In genomic region chr1:244049142-244049968, GRCh38 we compare ENCODE assay signal across 8 cellular contexts. TPM values are rescaled to one million over a fixed set of nuclear protein-coding genes. Genes with fewer than 3 reads are reported as not detected.
A peak's percentile ranks its signal among the peaks of the same experiment; 100 is the strongest.
DNase-seq lines count a peak whose midpoint lies in the region; ATAC-seq, FAIRE-seq and TF ChIP-seq lines count a peak whose summit lies in the region.

No MANE protein-coding gene starts in this region.

- H3K4me3 ChIP-seq in GM12878 = peak overlapping the region; percentile 85

- in situ Hi-C loops in GM12878 (cut with MboI) = no loop called here

- H3K4me3 Mint-ChIP-seq in CD14-positive monocyte = peak overlapping the region; percentile 98 to 100

- H3K79me2 ChIP-seq in GM12878 (ENCODE audit: control insufficient read depth, insufficient read depth, low read length) = peaks cover 33% of the 10 kb centered on the region

- TF ChIP-seq EP300 in GM12878 (IDR thresholded peaks at IDR 0.05; ENCODE audit: borderline replicate concordance in 1 of 2, control insufficient read depth in 1 of 2, low read depth in 2 of 2, low read length in 2 of 2) = peak in 1 of 2 experiments; percentile 51; a peak in 1 of 4 replicates

- intact Hi-C loops in CD14-positive monocyte (cut with micrococcal nuclease) (loop anchor here in 1 of 2 donors (5.0 to 10.0 kb wide), 4 partner anchors 223 to 575 kb away; partner anchors contain the start of gene ADSS2), GM12878 (cut with micrococcal nuclease; ENCODE audit: unreplicated experiment) (loop anchor here (2.0 to 10.0 kb wide), 5 partner anchors 225 to 705 kb away; partner anchors contain the start of gene ADSS2)

- no peak for ATAC-seq in GM12878
- no peak for ATAC-seq in HG02610 (IDR thresholded peaks at IDR 0.05; ENCODE audit: unreplicated experiment)
- ATAC-seq in GM21737 (IDR thresholded peaks at IDR 0.05; ENCODE audit: unreplicated experiment) = no peak

- H3K36me3 ChIP-seq in GM12878 (ENCODE audit: control insufficient read depth in 2 of 2, insufficient read depth in 2 of 2, low read length in 1 of 2) = no peaks in the 10 kb centered on the region; a peak in 1 of 4 replicates

- H3K27me3 ChIP-seq in GM12878 (replicated peaks in 1 of 2; ENCODE audit: control insufficient read depth in 2 of 2, insufficient read depth in 2 of 2, low read length in 1 of 2) = no peaks in the 10 kb centered on the region; a peak in 1 of 4 replicates

- H3K4me1 ChIP-seq in GM12878 (ENCODE audit: control insufficient read depth, insufficient read depth, low read length) = peaks cover 23% of the 10 kb centered on the region

- H2AFZ ChIP-seq in GM12878 (ENCODE audit: control insufficient read depth, low read depth, low read length) = peak overlapping the region; percentile 62

- peak; percentile 59 for FAIRE-seq in GM12878 (lab: Jason Lieb, UNC)

- CTCF ChIA-PET in GM12878 (lab: Yijun Ruan, JAX) = no interaction called here

- H3K4me2 ChIP-seq in GM12878 (ENCODE audit: control insufficient read depth, insufficient read depth) = peak overlapping the region; percentile 92

- H3K27ac ChIP-seq in GM12878 (ENCODE audit: control insufficient read depth, insufficient read depth) = peak overlapping the region; percentile 82

- no peaks in the 10 kb centered on the region for H3K9me3 ChIP-seq in GM12878 (replicated peaks; ENCODE audit: control insufficient read depth, insufficient read depth, low read length)

- TF ChIP-seq POLR2A in GM12878 (IDR thresholded peaks at IDR 0.05; ENCODE audit: low read depth, low read length) = peak; percentile 59

- peak overlapping the region; percentile 82 for H3K9ac ChIP-seq in GM12878 (ENCODE audit: control insufficient read depth, insufficient read depth, low read length)

- peak overlapping the region; percentile 96 to 97 (median 96) for H3K27ac Mint-ChIP-seq in CD14-positive monocyte

- H3K27me3 Mint-ChIP-seq in CD14-positive monocyte (ENCODE audit: low read depth in 3 of 3) = peaks cover 0 to 2% (median 0%) of the 10 kb centered on the region in 3 donors

- no peaks in the 10 kb centered on the region for H4K20me1 ChIP-seq in GM12878 (ENCODE audit: control insufficient read depth, insufficient read depth)

- TF ChIP-seq CTCF in CD14-positive monocyte (IDR thresholded peaks at IDR 0.05) (no peak), GM12878 (IDR thresholded peaks at IDR 0.05 in 2 of 3, conservative IDR thresholded peaks at IDR 0.05 in 1 of 3; ENCODE audit: control insufficient read depth in 2 of 3, extremely low read depth in 1 of 3, insufficient read depth in 1 of 3, low read depth in 3 of 3, low read length in 3 of 3) (no peak)

- SMC1A ChIA-PET in GM12878 (lab: Charles Lee; ENCODE audit: uncharacterized antibody, unreplicated experiment) = interaction anchor here (1.0 to 4.8 kb wide), 2 partner anchors 13 to 250 kb away, joined by 3 to 45 read pairs; no protein-coding TSS in a partner anchor

- peaks cover 13% of the 10 kb centered on the region for H3K4me1 Mint-ChIP-seq in CD14-positive monocyte

- TF ChIP-seq RAD21 in GM12878 (IDR thresholded peaks at IDR 0.05; ENCODE audit: insufficient read depth, low read depth, low read length) = no peak

- H3K9me3 Mint-ChIP-seq in CD14-positive monocyte = no peaks in the 10 kb centered on the region

- peaks cover 2 to 3% of the 10 kb centered on the region in 2 donors for H3K36me3 Mint-ChIP-seq in CD14-positive monocyte

- POLR2A ChIA-PET in GM12878 (lab: Charles Lee) = interaction anchor here (0.6 to 1.7 kb wide), 3 partner anchors 11 to 319 kb away, joined by 4 to 5 read pairs (median 5); no protein-coding TSS in a partner anchor

- RAD21 ChIA-PET in GM12878 (lab: Charles Lee; ENCODE audit: unreplicated experiment) = interaction anchor here (0.7 to 1.8 kb wide), 2 partner anchors 12 to 180 kb away, joined by 6 to 15 read pairs; no protein-coding TSS in a partner anchor

- no TSS peak for BruUV-seq in GM12878 (replicated peaks; lab: Mats Ljungman, UMichigan)

- DNase-seq in CD14-positive monocyte (ENCODE audit: low spot score) (no peak), HT-29 (ENCODE audit: low spot score) (peak; percentile 44), SW480 (ENCODE audit: low spot score) (peak; percentile 24), GM12878 (ENCODE audit: low read depth, low spot score) (no peak), iPS-NIHi11 (ENCODE audit: low spot score) (peak; percentile 67)
- peak in 2 of 3 donors; percentile 9 to 15 for DNase-seq in stimulated activated CD4-positive, alpha-beta T cell treated with anti-CD3 and anti-CD28 coated beads, Interleukin-12 subunit alpha, Interleukin-12 subunit beta, amount 100 ng/mL, for 48 hours (ENCODE audit: low read depth in 2 of 3, low spot score in 1 of 3)

- under 1% methylated on average over 20 of the region's 75 CpGs for WGBS in GM12878 (ENCODE audit: insufficient coverage, insufficient replicate concordance, low lambda C conversion rate, missing lambda C conversion rate)

TF ChIP-seq in GM12878, 131 proteins besides CTCF, POLR2A, EP300 and RAD21 (continues in another document):
- TF ChIP-seq PKNOX1 (IDR thresholded peaks at IDR 0.05) (peak; percentile 75), HDAC6 (IDR thresholded peaks at IDR 0.05; ENCODE audit: unreplicated experiment) (no peak), RFX5 (IDR thresholded peaks at IDR 0.05; ENCODE audit: low read depth, low read length) (no peak), IKZF2 (IDR thresholded peaks at IDR 0.05) (no peak; a peak in 2 of 4 replicates), MEF2B (IDR thresholded peaks at IDR 0.05; ENCODE audit: partially characterized antibody, poor library complexity, severe bottlenecking) (no peak), NBN (IDR thresholded peaks at IDR 0.05) (0 out of 2 replicates have a peak, but pooled peaks have one; percentile 50), BHLHE40 (IDR thresholded peaks at IDR 0.05; ENCODE audit: borderline replicate concordance in 1 of 2, low read depth in 2 of 2, low read length in 1 of 2) (0 out of 4 replicates have a peak, but pooled peaks of 1 of the 2 experiments have one; percentile 12), ATF7 (IDR thresholded peaks at IDR 0.05; ENCODE audit: low read depth) (0 out of 2 replicates have a peak, but pooled peaks have one; percentile 13), SIN3A (IDR thresholded peaks at IDR 0.05; ENCODE audit: low read depth, low read length) (0 out of 2 replicates have a peak, but pooled peaks have one; percentile 43), FOXM1 (IDR thresholded peaks at IDR 0.05; ENCODE audit: low read depth, low read length) (0 out of 2 replicates have a peak, but pooled peaks have one; percentile 17), CBFB (IDR thresholded peaks at IDR 0.05; ENCODE audit: low read depth) (peak; percentile 48; the same call in 1 of the 2 replicates), POU2F2 (IDR thresholded peaks at IDR 0.05; ENCODE audit: borderline replicate concordance, low read depth, low read length) (no peak), CREB1 (IDR thresholded peaks at IDR 0.05; ENCODE audit: low read depth) (peak; percentile 40; the same call in 1 of the 2 replicates), EGR1 (IDR thresholded peaks at IDR 0.05; ENCODE audit: borderline replicate concordance in 1 of 2, low read depth in 2 of 2, low read length in 2 of 2) (0 out of 3 replicates have a peak, but pooled peaks of 1 of the 2 experiments have one; percentile 12), RUNX3 (IDR thresholded peaks at IDR 0.05; ENCODE audit: low read length) (peak; percentile 78), CHD2 (IDR thresholded peaks at IDR 0.05; ENCODE audit: borderline replicate concordance, low read depth, low read length) (peak; percentile 52; the same call in 1 of the 2 replicates), WRNIP1 (IDR thresholded peaks at IDR 0.05; ENCODE audit: borderline replicate concordance, low read depth, low read length) (no peak), IKZF1 (conservative IDR thresholded peaks at IDR 0.05) (peak; percentile 28; the same call in 1 of the 2 replicates)

RNA-seq across cellular contexts. Expression of gene ZBTB18, which starts 1.7 kb away (rescaled TPM):
- 1 to 10 TPM; 3.0 to 3.6 TPM for polyA plus RNA-seq in CD14-positive monocyte
- total RNA-seq in HT-29 (2014; rRNA removed; shearing (Covaris generic)) = 10.7 and 11.0 TPM in 2 replicates
- total RNA-seq in GM12878 (2013; cell fraction: nucleolus; rRNA removed) = 9.2 and 9.4 TPM in 2 replicates
- 6.8 and 7.8 TPM in 2 replicates for total RNA-seq in GM12878 (2014; rRNA removed)
- 5.7 and 5.8 TPM in 2 replicates for total RNA-seq in GM12878 (2014; rRNA removed; fragmentation: Illumina TruSeq; extraction: Trizol)
- 7.8 and 8.5 TPM in 2 replicates for total RNA-seq in GM12878 (2021)
- polyA plus RNA-seq in GM12878 (2011; ENCODE audit: low read depth) = 4.7 TPM
- 8.6 and 10.4 TPM in 2 replicates for polyA plus RNA-seq in GM12878 (2011; rRNA removed)
- 5.3 and 6.4 TPM in 2 replicates for polyA plus RNA-seq in GM12878 (2011; cell fraction: cytosol; rRNA removed)
- polyA plus RNA-seq in GM12878 (2011; cell fraction: nucleus; rRNA removed) = 17.4 and 21.7 TPM in 2 replicates
- polyA plus RNA-seq in GM12878 (2012) = 8.1 and 8.5 TPM in 2 replicates
- 6.5 and 6.8 TPM in 2 replicates for polyA plus RNA-seq in GM12878 (2014; fragmentation: Illumina TruSeq; extraction: Trizol)
- 1 to 10 TPM in 1 of 2 experiments, under 1 TPM in 1; 0.98 to 1.3 TPM for polyA plus RNA-seq in GM12878 (2014; fragmentation: Nextera tagmentation; extraction: Ambion mirVana)
- polyA plus RNA-seq in GM12878 (2014; rRNA removed) = 5.9 and 6.7 TPM in 2 replicates
- under 1 TPM; 0.27 to 0.37 TPM for polyA plus RNA-seq in GM12878 (2016; fragmentation: Nextera tagmentation; extraction: Ambion mirVana)
- polyA minus RNA-seq in GM12878 (2011; rRNA and poly(A)+ RNA removed) = 9.8 and 11.1 TPM in 2 replicates
- polyA minus RNA-seq in GM12878 (2011; cell fraction: cytosol; rRNA and poly(A)+ RNA removed) = 4.0 and 4.4 TPM in 2 replicates
- 4.7 and 8.8 TPM in 2 replicates for polyA minus RNA-seq in GM12878 (2011; cell fraction: nucleus; rRNA and poly(A)+ RNA removed)

Comparison
In these comparisons a context has a peak if more than half of its experiments do, and no peak if none do; other contexts are left out.
1. DNase-seq: peak in HT-29 (single experiment), SW480 (single experiment), iPS-NIHi11 (single experiment) and stimulated activated CD4-positive, alpha-beta T cell treated with anti-CD3 and anti-CD28 coated beads, Interleukin-12 subunit alpha, Interleukin-12 subunit beta, amount 100 ng/mL, for 48 hours (2 of 3); none in CD14-positive monocyte (single experiment) and GM12878 (single experiment).